In the genomic region with DNA sequence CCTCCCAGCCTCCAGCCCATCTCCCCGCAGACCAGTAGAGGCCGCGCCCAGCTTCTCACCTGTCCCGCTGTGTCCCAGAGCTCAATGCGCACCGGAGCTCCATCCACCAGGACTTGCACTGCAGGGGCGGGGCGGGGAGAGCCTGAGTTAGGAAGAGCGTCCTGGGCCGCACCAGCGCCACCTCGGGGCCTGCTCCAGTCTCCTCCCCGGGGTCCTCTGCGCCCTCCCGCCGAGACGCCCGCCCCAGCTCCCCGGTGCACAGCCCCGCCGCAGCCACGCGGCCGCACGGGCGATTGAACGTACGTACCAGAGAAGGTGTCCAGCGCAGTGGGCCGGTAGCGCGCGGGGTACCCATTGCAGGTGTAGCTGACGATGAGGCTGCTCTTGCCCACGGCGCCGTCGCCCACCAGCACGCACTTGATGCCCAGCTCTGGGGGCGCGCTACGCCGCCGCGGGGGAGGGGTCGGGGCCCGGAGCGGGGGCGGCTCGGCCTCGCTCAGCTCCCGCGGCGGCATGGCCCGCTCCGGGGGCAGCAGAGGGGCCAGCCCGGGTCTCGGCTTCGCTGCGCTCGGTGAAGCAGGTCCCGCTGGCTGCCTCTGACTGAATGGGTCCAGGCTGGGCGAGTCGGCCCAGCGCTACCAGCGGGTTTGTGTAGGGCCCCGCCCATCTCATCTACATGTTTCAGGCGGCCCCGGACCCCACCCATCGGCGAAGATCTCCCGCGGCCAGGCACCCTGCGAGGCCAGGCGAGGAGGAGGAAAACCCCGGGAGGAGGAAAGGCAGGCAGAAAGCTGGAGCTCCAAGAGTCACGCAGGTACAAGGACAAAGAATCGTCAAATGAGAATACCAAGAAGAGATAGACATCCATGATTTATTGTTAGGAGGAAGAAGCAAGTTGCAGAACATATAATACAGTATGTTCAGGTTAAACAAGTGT, we compare ENCODE assay signal across 8 cellular contexts. TPM values are rescaled to one million over a fixed set of nuclear protein-coding genes. Genes with fewer than 3 reads are reported as not detected.
DNase-seq lines count a peak whose midpoint lies in the region; ATAC-seq and TF ChIP-seq lines count a peak whose summit lies in the region.

A gene with protein sequence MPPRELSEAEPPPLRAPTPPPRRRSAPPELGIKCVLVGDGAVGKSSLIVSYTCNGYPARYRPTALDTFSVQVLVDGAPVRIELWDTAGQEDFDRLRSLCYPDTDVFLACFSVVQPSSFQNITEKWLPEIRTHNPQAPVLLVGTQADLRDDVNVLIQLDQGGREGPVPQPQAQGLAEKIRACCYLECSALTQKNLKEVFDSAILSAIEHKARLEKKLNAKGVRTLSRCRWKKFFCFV (minus strand): TSS at position 610 of the 937 bp plus-strand sequence. CDS start 95 bp downstream, at position 515.

- H4K8ac ChIP-seq in neuronal stem cell (ENCODE audit: low read depth, low read length): no peak within 1 kb of the TSS

- DNase-seq in Ammon's horn (ENCODE audit: low spot score): peak; percentile 49
- peak; percentile 50 for DNase-seq in NOMO-1 treated with DMSO at 0.1 percent for 48 hours (lab: John Stamatoyannopoulos, UW; ENCODE audit: unreplicated experiment)
- DNase-seq in activated T-cell treated with anti-CD3 and anti-CD28 coated beads for 48 hours (ENCODE audit: low read depth): peak; percentile 48
- DNase-seq in fibroblast of lung (ENCODE audit: low read depth in 2 of 2): peak; percentile 31 to 53
- DNase-seq in neuronal stem cell (ENCODE audit: low spot score): peak; percentile 48
- DNase-seq in vagina (ENCODE audit: extremely low spot score in 2 of 2): no peak

- no peaks in the 10 kb centered on the region for H3K4me1 ChIP-seq in fibroblast of lung (ENCODE audit: control insufficient read depth, extremely low read depth, insufficient read depth, low read length)
- H3K4me1 ChIP-seq in neuronal stem cell (ENCODE audit: control insufficient read depth in 2 of 2, insufficient read depth in 1 of 2, low read depth in 1 of 2, low read length in 2 of 2): no peaks in the 10 kb centered on the region
- peaks cover 16% of the 10 kb centered on the region for H3K4me1 ChIP-seq in vagina

- H2AFZ ChIP-seq in fibroblast of lung (ENCODE audit: low read length) (no peak within 1 kb of the TSS), neuronal stem cell (ENCODE audit: low read length) (peak within 1 kb of the TSS; percentile 97)

- no peaks in the 10 kb centered on the region for H3K9me3 ChIP-seq in fibroblast of lung (ENCODE audit: control insufficient read depth, insufficient read depth, low read depth, low read length)
- H3K9me3 ChIP-seq in neuronal stem cell (replicated peaks in 1 of 2; ENCODE audit: control insufficient read depth in 2 of 2, insufficient read depth in 1 of 2, low read depth in 1 of 2, low read length in 2 of 2): no peaks in the 10 kb centered on the region
- H3K9me3 ChIP-seq in vagina: no peaks in the 10 kb centered on the region

- peak within 1 kb of the TSS; percentile 98 for H3K23ac ChIP-seq in neuronal stem cell (ENCODE audit: low read depth, low read length, poor library complexity)

- H3K27ac ChIP-seq in fibroblast of lung (ENCODE audit: insufficient read depth, low read length): no peak within 1 kb of the TSS
- H3K27ac ChIP-seq in neuronal stem cell (replicated peaks; ENCODE audit: low read length): no peak within 1 kb of the TSS
- H3K27ac ChIP-seq in vagina: peak within 1 kb of the TSS; percentile 69

- no peaks in the 10 kb centered on the region for H3K79me1 ChIP-seq in neuronal stem cell (ENCODE audit: low read depth, low read length)

- H3K4me2 ChIP-seq in fibroblast of lung (ENCODE audit: extremely low read depth, insufficient read depth, low read length): peak within 1 kb of the TSS; percentile 75
- peak within 1 kb of the TSS; percentile 87 for H3K4me2 ChIP-seq in neuronal stem cell (ENCODE audit: insufficient read depth, low read length, poor library complexity, severe bottlenecking)

- no peaks in the 10 kb centered on the region for H4K20me1 ChIP-seq in fibroblast of lung (ENCODE audit: control insufficient read depth, extremely low read depth, insufficient read depth, low read length)

- no CpG with 5 or more reads among the region's 78 CpGs for WGBS in neuronal stem cell (ENCODE audit: extremely low coverage in 2 of 2, insufficient read length in 2 of 2, insufficient replicate concordance in 1 of 2), 2 donors

- H3K4ac ChIP-seq in neuronal stem cell (ENCODE audit: low read length): no peak within 1 kb of the TSS

- no peak within 1 kb of the TSS for H3K14ac ChIP-seq in neuronal stem cell (ENCODE audit: low read length)

- no peak within 1 kb of the TSS for H4K91ac ChIP-seq in neuronal stem cell (ENCODE audit: low read depth, low read length, poor library complexity)

- peak within 1 kb of the TSS; percentile 19 to 48 (median 36) for H3K4me3 ChIP-seq in fibroblast of lung (replicated peaks in 1 of 4; ENCODE audit: control extremely low read depth in 1 of 4, insufficient read depth in 1 of 4, low read depth in 3 of 4, low read length in 4 of 4)
- H3K4me3 ChIP-seq in neuronal stem cell (ENCODE audit: low read length in 2 of 2): peak within 1 kb of the TSS; percentile 46 to 88
- peak within 1 kb of the TSS; percentile 47 to 59 for H3K4me3 ChIP-seq in vagina

- no peak within 1 kb of the TSS for H2BK12ac ChIP-seq in neuronal stem cell (ENCODE audit: low read length)

- H3K9ac ChIP-seq in fibroblast of lung (ENCODE audit: insufficient read depth, low read length): no peak within 1 kb of the TSS
- H3K9ac ChIP-seq in neuronal stem cell (ENCODE audit: low read depth, low read length, poor library complexity): peak within 1 kb of the TSS; percentile 89

- H2AK5ac ChIP-seq in neuronal stem cell (ENCODE audit: low read depth, low read length): peak within 1 kb of the TSS; percentile 17

- H3K79me2 ChIP-seq in fibroblast of lung (ENCODE audit: control insufficient read depth, insufficient read depth, low read length): no peaks in the 10 kb centered on the region

- no peak within 1 kb of the TSS for H2BK120ac ChIP-seq in neuronal stem cell (ENCODE audit: low read depth, low read length)

- ATAC-seq in GM19025 (IDR thresholded peaks at IDR 0.05; ENCODE audit: low read depth, unreplicated experiment): peak; percentile 65
- peak; percentile 35 for ATAC-seq in HG03521 (IDR thresholded peaks at IDR 0.05; ENCODE audit: unreplicated experiment)

- H3K36me3 ChIP-seq in fibroblast of lung (ENCODE audit: control insufficient read depth, insufficient read depth, low read length) (no peaks in the 10 kb centered on the region), neuronal stem cell (replicated peaks in 1 of 2; ENCODE audit: control insufficient read depth in 2 of 2, insufficient read depth in 2 of 2, low read length in 2 of 2) (no peaks in the 10 kb centered on the region), vagina (no peaks in the 10 kb centered on the region)

- peak within 1 kb of the TSS; percentile 93 for H3K18ac ChIP-seq in neuronal stem cell (ENCODE audit: low read length)

- intact Hi-C loops in vagina (cut with DNase I): no loop called here

- no peak within 1 kb of the TSS for H2BK5ac ChIP-seq in neuronal stem cell (ENCODE audit: low read length)

- TF ChIP-seq CTCF in fibroblast of lung (conservative IDR thresholded peaks at IDR 0.05 in 1 of 2, IDR thresholded peaks at IDR 0.05 in 1 of 2; ENCODE audit: low read depth in 1 of 2, low read length in 2 of 2): peak in 1 of 2 donors; percentile 17
- TF ChIP-seq CTCF in vagina (IDR thresholded peaks at IDR 0.05): no peak

- TF ChIP-seq POLR2A in vagina (IDR thresholded peaks at IDR 0.05): no peak

- H2BK15ac ChIP-seq in neuronal stem cell (ENCODE audit: low read length): peak within 1 kb of the TSS; percentile 86

- H3K27me3 ChIP-seq in fibroblast of lung (ENCODE audit: control insufficient read depth, insufficient read depth, low read length): peaks cover 22% of the 10 kb centered on the region
- H3K27me3 ChIP-seq in neuronal stem cell (ENCODE audit: control insufficient read depth in 3 of 3, insufficient read depth in 3 of 3, low read depth in 1 of 3, low read length in 3 of 3): peaks cover 0 to 45% (median 18%) of the 10 kb centered on the region in 3 experiments
- no peaks in the 10 kb centered on the region for H3K27me3 ChIP-seq in vagina

RNA-seq across cellular contexts. Expression of the gene that starts here (rescaled TPM):
- total RNA-seq in fibroblast of lung (under 0.01 TPM in 1 of 2 replicates, not detected in the other), vagina (32.9 TPM)
- not detected in 2 replicates for polyA plus RNA-seq in fibroblast of lung
- polyA plus RNA-seq in fibroblast of lung (2012): not detected in 2 replicates
- not detected in 2 replicates for polyA minus RNA-seq in fibroblast of lung (ENCODE audit: low replicate concordance)
- 0.38 TPM for polyA plus RNA-seq in neuronal stem cell (2013, experiment 1 of 2)
- 0.37 TPM for polyA plus RNA-seq in neuronal stem cell (2013, experiment 2 of 2)

Comparison
In these comparisons a context has a peak if more than half of its experiments do, and no peak if none do; other contexts are left out.
1. RNA of the gene that starts here (total RNA-seq): 32.9 TPM in vagina (single experiment); under 0.01 TPM in fibroblast of lung; every median in the first group is over 10 times any median in the second.
2. Peak in DNase-seq, H3K4me3 ChIP-seq and H3K4me2 ChIP-seq in fibroblast of lung; RNA of the gene not detected or under 1 TPM.
3. DNase-seq: peak in Ammon's horn (single experiment), NOMO-1 treated with DMSO at 0.1 percent for 48 hours (single experiment), activated T-cell treated with anti-CD3 and anti-CD28 coated beads for 48 hours (single experiment) and neuronal stem cell (single experiment); none in vagina (0 of 2).
4. Peak in every context shown above with its lines, with median percentiles within 50 percentile points of each other: H3K4me3 ChIP-seq.